Comparison of ENCODE assay signal across 12 cellular contexts in the genomic region with DNA sequence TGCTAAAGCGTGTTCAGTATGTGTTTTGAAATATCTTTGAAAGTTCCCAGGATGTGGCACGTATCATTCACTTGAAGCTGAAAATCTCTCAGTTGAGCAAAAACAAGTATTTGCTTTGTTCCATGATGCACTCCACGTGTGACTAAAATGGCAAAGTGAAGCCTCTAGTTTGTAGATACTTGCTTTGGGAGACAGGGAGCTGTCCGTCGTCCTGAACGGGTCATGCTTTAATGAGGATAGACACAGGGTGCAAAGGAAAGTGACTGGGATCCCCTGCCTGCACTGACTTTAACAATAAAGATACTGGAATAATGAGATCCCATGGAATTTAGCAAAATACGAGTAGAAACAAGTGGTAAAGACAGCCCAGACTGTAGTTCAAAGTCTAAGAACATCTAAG.
DNase-seq lines count a peak whose midpoint lies in the region; ATAC-seq, FAIRE-seq and TF ChIP-seq lines count a peak whose summit lies in the region.
"Had no signal": no experiment of that assay in that cellular context is flagged by ENCODE, and none has a peak within 500 bp of the region (broad histone marks: within the 10 kb centered on the region; RNA-seq: fewer than 3 reads in every experiment).

No MANE protein-coding gene starts in this region.

- no peak overlapping the region for H2AFZ ChIP-seq in HepG2 (ENCODE audit: low read length)

- no peak for TF ChIP-seq CTCF in HepG2 (CRISPR knock-in tag; IDR thresholded peaks at IDR 0.05)
- no peak for TF ChIP-seq CTCF in right lobe of liver (IDR thresholded peaks at IDR 0.05)
- no peak for TF ChIP-seq CTCF in astrocyte of the cerebellum (IDR thresholded peaks at IDR 0.05; ENCODE audit: low read depth, low read length, missing control alignments)
- no peak for TF ChIP-seq CTCF in ascending aorta (IDR thresholded peaks at IDR 0.05)

- H3K36me3 ChIP-seq in HepG2 (replicated peaks in 1 of 2; ENCODE audit: control insufficient read depth in 1 of 2, insufficient read depth in 2 of 2, low read length in 2 of 2) (no peaks in the 10 kb centered on the region), right lobe of liver (no peaks in the 10 kb centered on the region), ascending aorta (no peaks in the 10 kb centered on the region)
- H3K36me3 ChIP-seq: uterus had no signal

- TF ChIP-seq RAD21 in HepG2 (CRISPR knock-in tag; IDR thresholded peaks at IDR 0.05), result no peak

- H3K27ac ChIP-seq in HepG2 (ENCODE audit: extremely low read length, insufficient read depth, low read length), result no peak overlapping the region
- no peak overlapping the region for H3K27ac ChIP-seq in right lobe of liver
- H3K27ac ChIP-seq in ascending aorta, result no peak overlapping the region
- H3K27ac ChIP-seq: skin epidermis, uterus had no signal

- TF ChIP-seq EP300 in HepG2 (IDR thresholded peaks at IDR 0.05; ENCODE audit: low read depth in 2 of 2, low read length in 2 of 2) (no peak), HepG2 (CRISPR knock-in tag; IDR thresholded peaks at IDR 0.05; ENCODE audit: borderline replicate concordance) (no peak)

- DNase-seq in HepG2 (ENCODE audit: low spot score) (no peak), right lobe of liver (no peak), astrocyte of the cerebellum (ENCODE audit: low read depth) (peak; percentile 33), iPS-NIHi11 (ENCODE audit: low spot score) (peak; percentile 56), ascending aorta (ENCODE audit: low spot score in 2 of 2) (no peak), NCI-H1417 treated with DMSO at 0.1 percent for 48 hours (lab: John Stamatoyannopoulos, UW) (no peak)
- DNase-seq: GOT3, NCI-H1105, uterus had no signal

- no peak for TF ChIP-seq POLR2A in HepG2 (IDR thresholded peaks at IDR 0.05; ENCODE audit: insufficient read depth in 1 of 2, low read depth in 2 of 2, low read length in 2 of 2)
- TF ChIP-seq POLR2A in right lobe of liver (IDR thresholded peaks at IDR 0.05), result no peak

- no peaks in the 10 kb centered on the region for H4K20me1 ChIP-seq in HepG2 (ENCODE audit: insufficient read depth, low read length)

- WGBS in HepG2 (ENCODE audit: low lambda C conversion rate), result 18% methylated on average over 7 of the region's 7 CpGs
- WGBS in right lobe of liver (ENCODE audit: insufficient coverage, low coverage, low lambda C conversion rate, missing lambda C conversion rate), result 24% methylated on average over 7 of the region's 7 CpGs

- no peaks in the 10 kb centered on the region for H3K4me1 ChIP-seq in HepG2 (ENCODE audit: insufficient read depth, low read length)
- H3K4me1 ChIP-seq in right lobe of liver, result no peaks in the 10 kb centered on the region
- H3K4me1 ChIP-seq in ascending aorta, result no peaks in the 10 kb centered on the region
- H3K4me1 ChIP-seq: uterus had no signal

- peaks cover 93% of the 10 kb centered on the region for H3K9me3 ChIP-seq in HepG2 (ENCODE audit: low read length)
- H3K9me3 ChIP-seq in right lobe of liver, result no peaks in the 10 kb centered on the region
- no peaks in the 10 kb centered on the region for H3K9me3 ChIP-seq in ascending aorta
- H3K9me3 ChIP-seq: uterus had no signal

- no peak for ATAC-seq in HepG2
- ATAC-seq in right lobe of liver, result no peak
- no peak for ATAC-seq in HG03521 (IDR thresholded peaks at IDR 0.05; ENCODE audit: unreplicated experiment)
- no peak for ATAC-seq in HG02678 (IDR thresholded peaks at IDR 0.05; ENCODE audit: unreplicated experiment)

- CTCF ChIA-PET in HepG2 (lab: Yijun Ruan, JAX; ENCODE audit: low intra/inter-chr PET ratio, low total read pairs), result no interaction called here

- in situ Hi-C loops in HepG2 (cut with HindIII; ENCODE audit: extremely low pct_ligation_motif_present, low pct_unique_long_range_greater_than_20kb), result no loop called here
- in situ Hi-C loops in astrocyte of the cerebellum (cut with HindIII; ENCODE audit: low sequenced_read_pairs), result no loop called here

- H3K4me2 ChIP-seq in HepG2 (ENCODE audit: low read depth, low read length), result no peak overlapping the region

- BruUV-seq in HepG2 (replicated peaks; lab: Mats Ljungman, UMichigan), result no TSS peak

- H3K27me3 ChIP-seq in HepG2 (ENCODE audit: control insufficient read depth in 1 of 2, insufficient read depth in 2 of 2, low read length in 2 of 2) (no peaks in the 10 kb centered on the region), right lobe of liver (no peaks in the 10 kb centered on the region), ascending aorta (no peaks in the 10 kb centered on the region)
- H3K27me3 ChIP-seq: uterus had no signal

- H3K79me2 ChIP-seq in HepG2 (ENCODE audit: insufficient read depth, low read length), result no peaks in the 10 kb centered on the region

- intact Hi-C loops in HepG2 (cut with micrococcal nuclease; ENCODE audit: unreplicated experiment), result no loop called here
- intact Hi-C loops in right lobe of liver (cut with DNase I), result no loop called here
- intact Hi-C loops in ascending aorta (cut with DNase I), result no loop called here

- no peak for FAIRE-seq in HepG2 (lab: Jason Lieb, UNC)

- POLR2A ChIA-PET in HepG2 (lab: Yijun Ruan, JAX), result no interaction called here

- H3K9ac ChIP-seq in HepG2 (ENCODE audit: insufficient read depth, low read depth, low read length), result no peak overlapping the region

- H3K4me3 ChIP-seq in HepG2 (replicated peaks in 1 of 3; ENCODE audit: insufficient read depth in 1 of 3, low read depth in 2 of 3, low read length in 3 of 3), result no peak overlapping the region
- no peak overlapping the region for H3K4me3 ChIP-seq in right lobe of liver
- no peak overlapping the region for H3K4me3 ChIP-seq in astrocyte of the cerebellum (ENCODE audit: low read depth, low read length)
- no peak overlapping the region for H3K4me3 ChIP-seq in ascending aorta
- H3K4me3 ChIP-seq: skin epidermis, uterus had no signal

TF ChIP-seq in HepG2, 621 proteins besides CTCF, POLR2A, EP300 and RAD21:
- TF ChIP-seq REST (IDR thresholded peaks at IDR 0.05; ENCODE audit: borderline replicate concordance in 1 of 2, low read depth in 1 of 2, low read length in 2 of 2), result peak; percentile 18 to 88
- TF ChIP-seq NFE2L1 (CRISPR knock-in tag; IDR thresholded peaks at IDR 0.05; ENCODE audit: borderline replicate concordance), result no peak
TF ChIP-seq in HepG2: peak in this region for 1.

Comparison
In these comparisons a context has a peak if more than half of its experiments do, and no peak if none do; other contexts are left out.
1. DNase-seq: peak in astrocyte of the cerebellum (single experiment) and iPS-NIHi11 (single experiment); none in HepG2 (single experiment), right lobe of liver (0 of 3), ascending aorta (0 of 2) and NCI-H1417 treated with DMSO at 0.1 percent for 48 hours (single experiment).